In genomic region chr15:100277087-100277855, GRCh38 we compare ENCODE assay signal across 19 cellular contexts.
"Had no signal": no experiment of that assay in that cellular context is flagged by ENCODE, and none has a peak within 500 bp of the region (broad histone marks: within the 10 kb centered on the region; RNA-seq: fewer than 3 reads in every experiment).

No MANE protein-coding gene starts in this region.

- H3K36me3 Mint-ChIP-seq: stimulated activated effector memory CD8-positive, alpha-beta T cell treated with anti-CD3 and anti-CD28 coated beads, Interleukin-12 subunit alpha, Interleukin-12 subunit beta, amount 100 ng/mL, for 72 hours had no signal

- H3K4me2 ChIP-seq: smooth muscle cell had no signal

- H3K36me3 ChIP-seq: colonic mucosa, pancreas, upper lobe of left lung, uterus had no signal

- H3K4me1 Mint-ChIP-seq: stimulated activated effector memory CD8-positive, alpha-beta T cell treated with anti-CD3 and anti-CD28 coated beads, Interleukin-12 subunit alpha, Interleukin-12 subunit beta, amount 100 ng/mL, for 72 hours had no signal

- H3K9me3 ChIP-seq: pancreas had no signal

- DNase-seq: colonic mucosa; dermis blood vessel endothelial cell; kidney; left cardiac atrium; left ventricle myocardium superior; mesendoderm; naive thymus-derived CD8-positive, alpha-beta T cell; nucleus accumbens; pancreas; right cardiac atrium; stimulated activated CD4-positive, alpha-beta T cell treated with anti-CD3 and anti-CD28 coated beads, Interleukin-2, amount 100 ng/mL, for 48 hours; tibial artery; uterus had no signal

- H3K4me3 ChIP-seq: colonic mucosa, pancreas, smooth muscle cell, tibial artery, upper lobe of left lung, uterus had no signal

- H3K4me3 Mint-ChIP-seq: naive thymus-derived CD8-positive, alpha-beta T cell; stimulated activated effector memory CD8-positive, alpha-beta T cell treated with anti-CD3 and anti-CD28 coated beads, Interleukin-12 subunit alpha, Interleukin-12 subunit beta, amount 100 ng/mL, for 72 hours; stimulated activated naive CD8-positive, alpha-beta T cell treated with anti-CD3 and anti-CD28 coated beads, Interleukin-15, Interleukin-2, amounts not matched to agents 100 ng/mL and 50 ng/mL, for 24 hours had no signal

- H3K27me3 Mint-ChIP-seq: naive thymus-derived CD8-positive, alpha-beta T cell; progenitor cell of endocrine pancreas; stimulated activated naive CD8-positive, alpha-beta T cell treated with anti-CD3 and anti-CD28 coated beads, Interleukin-15, Interleukin-2, amounts not matched to agents 100 ng/mL and 50 ng/mL, for 24 hours had no signal

- H3K27ac Mint-ChIP-seq: progenitor cell of endocrine pancreas; stimulated activated effector memory CD8-positive, alpha-beta T cell treated with anti-CD3 and anti-CD28 coated beads, Interleukin-12 subunit alpha, Interleukin-12 subunit beta, amount 100 ng/mL, for 72 hours; stimulated activated naive CD8-positive, alpha-beta T cell treated with anti-CD3 and anti-CD28 coated beads, Interleukin-15, Interleukin-2, amounts not matched to agents 100 ng/mL and 50 ng/mL, for 24 hours had no signal

- H3K27me3 ChIP-seq: colonic mucosa, pancreas, tibial artery, upper lobe of left lung, uterus had no signal

- H3K4me1 ChIP-seq: colonic mucosa, foreskin keratinocyte, pancreas, tibial artery, upper lobe of left lung, uterus had no signal

- ATAC-seq: foreskin keratinocyte; left cardiac atrium; left ventricle myocardium superior; naive thymus-derived CD8-positive, alpha-beta T cell; pancreas; stimulated activated effector memory CD8-positive, alpha-beta T cell treated with anti-CD3 and anti-CD28 coated beads, Interleukin-12 subunit alpha, Interleukin-12 subunit beta, amount 100 ng/mL, for 72 hours had no signal

- H3K27ac ChIP-seq: colonic mucosa, foreskin keratinocyte, pancreas, tibial artery, upper lobe of left lung, uterus had no signal
